28 cellular contexts compared by ENCODE assay signal in the genomic region with DNA sequence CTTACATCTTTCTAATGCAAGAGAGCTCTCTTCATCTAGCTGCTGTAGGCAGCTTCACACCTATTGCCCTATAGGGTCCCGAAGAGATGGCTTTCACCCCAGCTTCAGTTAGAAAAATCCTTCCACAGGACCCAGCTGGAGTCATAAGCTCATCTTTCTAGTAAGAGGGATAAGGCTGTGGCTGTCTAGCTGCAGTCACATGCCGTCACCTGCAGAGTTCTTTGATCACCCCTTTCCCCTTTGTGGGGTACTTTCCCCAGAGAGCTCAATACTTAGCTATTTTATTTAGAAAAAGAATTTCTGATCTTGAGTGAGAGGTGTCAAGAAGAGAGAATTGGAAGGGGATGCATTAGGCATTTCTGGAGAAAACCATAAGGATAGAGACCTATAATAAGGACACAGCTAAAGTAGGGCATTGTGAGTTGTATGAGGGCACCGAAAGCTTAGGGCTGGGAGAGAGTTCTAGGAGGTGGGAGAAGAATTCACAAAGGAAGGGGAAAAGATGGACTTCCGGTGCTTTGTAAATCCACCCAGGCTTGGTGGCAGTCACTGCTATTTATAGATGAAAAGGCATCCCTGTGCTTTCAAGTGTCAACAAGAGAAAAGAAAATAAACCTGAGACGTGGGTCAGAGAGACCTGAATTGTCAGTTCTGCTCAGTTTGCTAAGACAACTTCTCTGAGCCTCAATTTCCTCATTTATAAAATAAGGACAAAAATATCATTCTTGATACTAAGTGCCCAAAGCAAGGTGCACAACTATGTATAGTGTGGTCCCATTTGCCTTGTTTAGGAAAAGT.
"Had no signal": no experiment of that assay in that cellular context is flagged by ENCODE, and none has a peak within 500 bp of the region (broad histone marks: within the 10 kb centered on the region; RNA-seq: fewer than 3 reads in every experiment).

No MANE protein-coding gene starts in this region.

- H3K36me3 ChIP-seq: brain microvascular endothelial cell, esophagus muscularis mucosa, gastrocnemius medialis, heart right ventricle had no signal

- H3K4me1 ChIP-seq: esophagus muscularis mucosa, foreskin keratinocyte, gastrocnemius medialis, heart right ventricle had no signal

- H3K9me3 ChIP-seq: esophagus muscularis mucosa, gastrocnemius medialis, heart right ventricle had no signal

- H3K27me3 ChIP-seq: brain microvascular endothelial cell, esophagus muscularis mucosa, foreskin keratinocyte, gastrocnemius medialis, hepatocyte had no signal

- H3K27ac ChIP-seq: brain microvascular endothelial cell, esophagus muscularis mucosa, foreskin keratinocyte, gastrocnemius medialis, heart right ventricle, hepatocyte had no signal

- H3K4me2 ChIP-seq: hepatocyte had no signal

- DNase-seq: activated CD4-positive, alpha-beta memory T cell treated with anti-CD3 and anti-CD28 coated beads, Interleukin-2, amount 10 ng/mL, durations not matched to agents 7 days and 5 days; activated CD4-positive, alpha-beta T cell treated with anti-CD3 and anti-CD28 coated beads for 1 hour; activated CD4-positive, alpha-beta T cell treated with anti-CD3 and anti-CD28 coated beads for 4 hours; activated CD4-positive, alpha-beta T cell treated with anti-CD3 and anti-CD28 coated beads, Interleukin-2, amount 10 ng/mL, durations not matched to agents 7 days and 5 days; activated CD4-positive, alpha-beta T cell treated with anti-CD3 and anti-CD28 coated beads, Interleukin-2, amount 50 U/mL, for 4 hours; activated CD8-positive, alpha-beta memory T cell treated with anti-CD3 and anti-CD28 coated beads, Interleukin-2, amount 50 U/mL, for 48 hours; activated gamma-delta T cell; activated naive CD4-positive, alpha-beta T cell; activated naive CD4-positive, alpha-beta T cell treated with anti-CD3 and anti-CD28 coated beads, Interleukin-2, amount 10 ng/mL, durations not matched to agents 7 days and 5 days; activated naive CD8-positive, alpha-beta T cell treated with anti-CD3 and anti-CD28 coated beads, Interleukin-2, amount 10 ng/mL, durations not matched to agents 7 days and 5 days; activated T-cell treated with anti-CD3 and anti-CD28 coated beads for 4 hours; activated T-cell treated with anti-CD3 and anti-CD28 coated beads, Interleukin-2, amount 50 U/mL, for 24 hours; activated T-cell treated with anti-CD3 and anti-CD28 coated beads, Interleukin-2, amount 50 U/mL, for 72 hours; anterior cingulate cortex; brain microvascular endothelial cell; cortex of kidney; dermis blood vessel endothelial cell; effector CD4-positive, alpha-beta T cell; effector memory CD8-positive, alpha-beta T cell; erythroblast; foreskin keratinocyte; gastrocnemius medialis; heart right ventricle; T-helper 2 cell had no signal

- ATAC-seq: activated naive CD4-positive, alpha-beta T cell treated with anti-CD3 and anti-CD28 coated beads, Interleukin-2, amount 50 U/mL, for 72 hours; activated T-cell treated with anti-CD3 and anti-CD28 coated beads, Interleukin-2, amount 50 U/mL, for 72 hours; effector memory CD8-positive, alpha-beta T cell; foreskin keratinocyte; gastrocnemius medialis; heart right ventricle; WTC11 had no signal

- H3K4me3 ChIP-seq: esophagus muscularis mucosa, gastrocnemius medialis, heart right ventricle, hepatocyte had no signal
